16 cellular contexts compared by ENCODE assay signal in the genomic region with DNA sequence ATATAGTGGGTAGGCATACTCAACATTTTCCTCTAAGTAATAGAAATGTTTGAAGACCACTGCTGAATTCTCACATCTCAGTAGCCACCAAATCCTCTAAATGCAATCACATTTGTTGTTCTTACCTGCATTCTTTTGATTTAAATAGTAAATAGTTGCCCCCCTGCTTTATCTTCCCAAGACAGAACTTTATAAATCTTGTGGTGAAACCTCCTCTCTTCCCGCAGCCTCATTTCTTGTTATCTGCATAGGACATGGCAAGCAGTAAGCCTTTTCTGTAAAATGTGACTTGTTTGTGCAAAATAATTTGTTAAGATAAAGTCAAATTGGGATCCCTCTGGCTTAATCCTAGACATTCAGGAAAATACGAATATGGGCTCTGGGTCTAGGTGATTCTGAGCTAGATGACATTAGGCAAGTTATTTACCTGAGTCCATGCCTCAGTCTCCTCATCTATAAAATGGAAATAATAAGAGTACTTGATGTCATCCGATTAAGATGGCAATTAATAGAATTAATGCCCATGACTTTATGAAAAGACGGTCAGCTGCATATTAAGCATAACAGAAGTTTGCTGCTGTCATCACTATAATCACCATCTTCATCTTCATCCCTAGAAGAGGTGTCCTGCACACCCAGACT.
"Had no signal": no experiment of that assay in that cellular context is flagged by ENCODE, and none has a peak within 500 bp of the region (broad histone marks: within the 10 kb centered on the region; RNA-seq: fewer than 3 reads in every experiment).

No MANE protein-coding gene starts in this region.

- H3K4me3 ChIP-seq: left lung, mucosa of descending colon, pancreas, tibial nerve, uterus had no signal

- H3K27ac ChIP-seq: pancreas, tibial nerve, uterus had no signal

- H3K4me1 ChIP-seq: pancreas, uterus had no signal

- FAIRE-seq: keratinocyte, pancreas had no signal

- DNase-seq: activated CD4-positive, alpha-beta T cell treated with anti-CD3 and anti-CD28 coated beads for 48 hours; activated CD8-positive, alpha-beta memory T cell treated with anti-CD3 and anti-CD28 coated beads for 24 hours; activated naive CD4-positive, alpha-beta T cell treated with anti-CD3 and anti-CD28 coated beads, Interleukin-2, amount 10 ng/mL, durations not matched to agents 7 days and 5 days; amniotic stem cell; effector memory CD8-positive, alpha-beta T cell; hippocampal formation; left lung; mucosa of descending colon; naive thymus-derived CD4-positive, alpha-beta T cell; pancreas; substantia nigra; uterus had no signal

- H3K9me3 ChIP-seq: left lung, mucosa of descending colon, pancreas, tibial nerve, uterus had no signal

- H3K36me3 ChIP-seq: pancreas, uterus had no signal

- ATAC-seq: effector memory CD8-positive, alpha-beta T cell; mucosa of descending colon; naive thymus-derived CD4-positive, alpha-beta T cell; pancreas; stimulated activated memory B cell treated with anti-CD40 and anti-IgM and Interleukin-4, amounts not matched to agents 10 μg/mL and 1 μg/mL and 100 μg/mL, for 72 hours; WTC11 had no signal

- H3K27me3 ChIP-seq: left lung, pancreas, tibial nerve, uterus had no signal
